Comparison of ENCODE assay signal across 10 cellular contexts in genomic region chr6:12024715-12025434, GRCh38. TPM values are rescaled to one million over a fixed set of nuclear protein-coding genes. Genes with fewer than 3 reads are reported as not detected.
DNase-seq lines count a peak whose midpoint lies in the region; ATAC-seq, FAIRE-seq and TF ChIP-seq lines count a peak whose summit lies in the region.
"Had no signal": no experiment of that assay in that cellular context is flagged by ENCODE, and none has a peak within 500 bp of the region (broad histone marks: within the 10 kb centered on the region; RNA-seq: fewer than 3 reads in every experiment).

No MANE protein-coding gene starts in this region.

- peaks cover 3% of the 10 kb centered on the region for H3K36me3 ChIP-seq in astrocyte (ENCODE audit: insufficient read depth, low read length)
- no peaks in the 10 kb centered on the region for H3K36me3 ChIP-seq in hepatocyte (replicated peaks; ENCODE audit: insufficient read depth, low read depth)
- H3K36me3 ChIP-seq in smooth muscle cell (ENCODE audit: low read depth): peaks cover 13% of the 10 kb centered on the region

- peaks cover 12% of the 10 kb centered on the region for H3K4me1 ChIP-seq in astrocyte (ENCODE audit: insufficient read depth, low read length)
- H3K4me1 ChIP-seq in hepatocyte (ENCODE audit: insufficient read depth): no peaks in the 10 kb centered on the region
- peaks cover 16% of the 10 kb centered on the region for H3K4me1 ChIP-seq in smooth muscle cell (ENCODE audit: low read depth)

- H3K27ac Mint-ChIP-seq in HFFc6 (peak overlapping the region; percentile 67), astrocyte (ENCODE audit: unreplicated experiment) (no peak overlapping the region)

- peaks cover 24% of the 10 kb centered on the region for H3F3A ChIP-seq in smooth muscle cell (ENCODE audit: low read depth)

- peaks cover 25% of the 10 kb centered on the region for H4K20me1 ChIP-seq in astrocyte (ENCODE audit: insufficient read depth, low read length)
- peaks cover 5% of the 10 kb centered on the region for H4K20me1 ChIP-seq in hepatocyte (ENCODE audit: insufficient read depth, poor library complexity, severe bottlenecking)
- peaks cover 58% of the 10 kb centered on the region for H4K20me1 ChIP-seq in smooth muscle cell (ENCODE audit: low read depth)

- TF ChIP-seq CTCF in HFFc6 (IDR thresholded peaks at IDR 0.05): no peak
- no peak for TF ChIP-seq CTCF in astrocyte (IDR thresholded peaks at IDR 0.05; ENCODE audit: insufficient read depth, low read depth, low read length)
- no peak for TF ChIP-seq CTCF in hepatocyte (IDR thresholded peaks at IDR 0.05; ENCODE audit: poor library complexity)
- TF ChIP-seq CTCF in smooth muscle cell (IDR thresholded peaks at IDR 0.05; ENCODE audit: borderline replicate concordance, insufficient read depth, poor library complexity, severe bottlenecking): no peak

- H3K4me1 Mint-ChIP-seq in HFFc6 (ENCODE audit: low read depth) (peaks cover 48% of the 10 kb centered on the region), astrocyte (ENCODE audit: low read depth, unreplicated experiment) (peaks cover 37% of the 10 kb centered on the region)

- H3K27me3 ChIP-seq in astrocyte (ENCODE audit: insufficient read depth, low read length) (no peaks in the 10 kb centered on the region), hepatocyte (no peaks in the 10 kb centered on the region), smooth muscle cell (ENCODE audit: low read depth) (no peaks in the 10 kb centered on the region)

- H3K4me3 Mint-ChIP-seq in HFFc6 (peak overlapping the region; percentile 7; the same call in 1 of the 2 replicates), astrocyte (ENCODE audit: unreplicated experiment) (no peak overlapping the region)
- H3K4me3 Mint-ChIP-seq: activated T-cell treated with anti-CD3 and anti-CD28 coated beads, Interleukin-2, amount 50 U/mL, for 4 hours; naive B cell had no signal

- FAIRE-seq in astrocyte (lab: Jason Lieb, UNC): peak; percentile 78

- H3K4me2 ChIP-seq in astrocyte (ENCODE audit: low read length) (peak overlapping the region; percentile 47), hepatocyte (peak overlapping the region; percentile 24), smooth muscle cell (peak overlapping the region; percentile 34)

- DNase-seq in HFFc6 (peak; percentile 63), astrocyte (ENCODE audit: low read depth) (peak; percentile 78), hepatocyte (ENCODE audit: low spot score) (no peak), smooth muscle cell (lab: John Stamatoyannopoulos, UW; ENCODE audit: unreplicated experiment) (no peak), NCI-H774 (lab: John Stamatoyannopoulos, UW) (no peak)
- no peak for DNase-seq in stimulated activated naive CD4-positive, alpha-beta T cell treated with Interleukin-2 at 50 U/mL for 16 hours (lab: John Stamatoyannopoulos, UW)
- DNase-seq: activated T-cell treated with anti-CD3 and anti-CD28 coated beads, Interleukin-2, amount 50 U/mL, for 4 hours; naive B cell; NCI-H2081 treated with DMSO at 0.1 percent for 48 hours had no signal

- H3K36me3 Mint-ChIP-seq in HFFc6 (ENCODE audit: low read depth) (peaks cover 30% of the 10 kb centered on the region), astrocyte (ENCODE audit: low read depth, unreplicated experiment) (peaks cover 29% of the 10 kb centered on the region)

- 84% methylated on average over 4 of the region's 4 CpGs for WGBS in hepatocyte (ENCODE audit: low lambda C conversion rate, missing lambda C conversion rate)
- WGBS in smooth muscle cell (ENCODE audit: low lambda C conversion rate): 98% methylated on average over 4 of the region's 4 CpGs

- no peak for ATAC-seq in HG03457 (IDR thresholded peaks at IDR 0.05; ENCODE audit: unreplicated experiment)
- ATAC-seq: activated T-cell treated with anti-CD3 and anti-CD28 coated beads, Interleukin-2, amount 50 U/mL, for 4 hours had no signal

- no peaks in the 10 kb centered on the region for H3K9me2 ChIP-seq in hepatocyte (replicated peaks; ENCODE audit: insufficient read depth)

- no peaks in the 10 kb centered on the region; the same call in 1 of the 2 replicates for H3K9me3 Mint-ChIP-seq in HFFc6
- H3K9me3 Mint-ChIP-seq in astrocyte (ENCODE audit: unreplicated experiment): peaks cover 3% of the 10 kb centered on the region

- H3K9me3 ChIP-seq in astrocyte (ENCODE audit: insufficient read depth, low read depth, low read length) (no peaks in the 10 kb centered on the region), hepatocyte (ENCODE audit: low read depth) (no peaks in the 10 kb centered on the region), smooth muscle cell (replicated peaks; ENCODE audit: low read depth) (no peaks in the 10 kb centered on the region)

- H3K4me3 ChIP-seq in astrocyte (ENCODE audit: insufficient read depth, low read depth, low read length) (no peak overlapping the region), hepatocyte (no peak overlapping the region), smooth muscle cell (no peak overlapping the region)

- H3K27me3 Mint-ChIP-seq in HFFc6 (ENCODE audit: insufficient read depth) (no peaks in the 10 kb centered on the region), astrocyte (ENCODE audit: low read depth, unreplicated experiment) (no peaks in the 10 kb centered on the region)
- H3K27me3 Mint-ChIP-seq: naive B cell had no signal

- no peak overlapping the region for H2AFZ ChIP-seq in astrocyte (ENCODE audit: low read depth, low read length)
- H2AFZ ChIP-seq in hepatocyte: no peak overlapping the region
- H2AFZ ChIP-seq in smooth muscle cell (ENCODE audit: low read depth): no peak overlapping the region

- H3K27ac ChIP-seq in astrocyte (ENCODE audit: low read depth, low read length) (peak overlapping the region; percentile 50), hepatocyte (peak overlapping the region; percentile 39), smooth muscle cell (ENCODE audit: low read depth) (peak overlapping the region; percentile 53)

- peaks cover 86% of the 10 kb centered on the region for H3K79me2 ChIP-seq in astrocyte (ENCODE audit: insufficient read depth, low read length)
- H3K79me2 ChIP-seq in hepatocyte: peaks cover 89% of the 10 kb centered on the region
- H3K79me2 ChIP-seq in smooth muscle cell (ENCODE audit: low read depth): peaks cover 85% of the 10 kb centered on the region

- H3K9ac ChIP-seq in astrocyte (ENCODE audit: low read length) (no peak overlapping the region), smooth muscle cell (ENCODE audit: low read depth) (no peak overlapping the region)

RNA-seq across cellular contexts. Expression of gene HIVEP1, which starts 12.8 kb away (rescaled TPM):
- total RNA-seq in HFFc6 (2021; fragmentation: NEBNext Ultra II Directional; extraction: Animal tissue kit (Norgen Biotek cat#: 25700)): 10 to 100 TPM; 10.3 to 19.9 (median 11.8) TPM
- total RNA-seq in astrocyte: 46.9 and 48.9 TPM in 2 replicates
- total RNA-seq in hepatocyte: 31.5 and 33.7 TPM in 2 replicates
- polyA plus RNA-seq in hepatocyte: 8.1 and 8.7 TPM in 2 replicates
- total RNA-seq in smooth muscle cell: 51.9 and 58.8 TPM in 2 replicates
- polyA plus RNA-seq in smooth muscle cell: 6.8 and 8.0 TPM in 2 replicates

Comparison
In these comparisons a context has a peak if more than half of its experiments do, and no peak if none do; other contexts are left out.
1. DNase-seq: peak in HFFc6 (single experiment) and astrocyte (single experiment); none in hepatocyte (single experiment), smooth muscle cell (single experiment), NCI-H774 (single experiment) and stimulated activated naive CD4-positive, alpha-beta T cell treated with Interleukin-2 at 50 U/mL for 16 hours (single experiment).
2. Peak in every context shown above with its lines, with median percentiles within 50 percentile points of each other: H3K27ac ChIP-seq and H3K4me2 ChIP-seq.